ENCODE assay signal across 10 cellular contexts in the genomic region with DNA sequence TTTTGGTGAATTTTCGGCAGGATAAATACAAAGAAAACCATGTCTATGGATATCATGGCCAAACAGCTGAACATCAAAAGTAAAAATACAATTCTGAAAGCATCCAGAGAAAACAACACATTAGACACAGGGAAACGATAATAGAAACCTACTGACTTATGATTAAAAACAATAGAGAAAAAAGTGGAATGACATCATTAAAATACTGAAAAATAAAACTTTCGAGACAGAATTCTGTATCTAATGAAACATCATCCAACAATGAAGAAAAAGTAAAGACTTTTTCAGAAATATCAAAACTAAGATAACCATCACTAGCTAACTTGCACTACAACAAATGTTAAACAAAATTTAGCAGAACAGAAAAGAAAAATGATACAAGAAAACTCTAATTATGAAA.
"Had no signal": no experiment of that assay in that cellular context is flagged by ENCODE, and none has a peak within 500 bp of the region (broad histone marks: within the 10 kb centered on the region; RNA-seq: fewer than 3 reads in every experiment).

No MANE protein-coding gene starts in this region.

- H3K4me1 Mint-ChIP-seq: IgD-negative memory B cell had no signal

- FAIRE-seq: HTR-8/SVneo had no signal

- H3K27ac Mint-ChIP-seq: IgD-negative memory B cell had no signal

- DNase-seq: GM23248, GOT3, H7, KBM-7 had no signal

- H3K27ac ChIP-seq: GM23248, HL-60, KMS-11 had no signal

- ATAC-seq: HCT116 had no signal

- H3K4me1 ChIP-seq: HAP-1 had no signal

- H3K27me3 Mint-ChIP-seq: IgD-negative memory B cell had no signal

- H3K36me3 ChIP-seq: HAP-1 had no signal

- H3K4me3 Mint-ChIP-seq: IgD-negative memory B cell had no signal

- H3K4me3 ChIP-seq: GM23248, HAP-1 had no signal
